Comparison of ENCODE assay signal across 20 cellular contexts in the genomic region with DNA sequence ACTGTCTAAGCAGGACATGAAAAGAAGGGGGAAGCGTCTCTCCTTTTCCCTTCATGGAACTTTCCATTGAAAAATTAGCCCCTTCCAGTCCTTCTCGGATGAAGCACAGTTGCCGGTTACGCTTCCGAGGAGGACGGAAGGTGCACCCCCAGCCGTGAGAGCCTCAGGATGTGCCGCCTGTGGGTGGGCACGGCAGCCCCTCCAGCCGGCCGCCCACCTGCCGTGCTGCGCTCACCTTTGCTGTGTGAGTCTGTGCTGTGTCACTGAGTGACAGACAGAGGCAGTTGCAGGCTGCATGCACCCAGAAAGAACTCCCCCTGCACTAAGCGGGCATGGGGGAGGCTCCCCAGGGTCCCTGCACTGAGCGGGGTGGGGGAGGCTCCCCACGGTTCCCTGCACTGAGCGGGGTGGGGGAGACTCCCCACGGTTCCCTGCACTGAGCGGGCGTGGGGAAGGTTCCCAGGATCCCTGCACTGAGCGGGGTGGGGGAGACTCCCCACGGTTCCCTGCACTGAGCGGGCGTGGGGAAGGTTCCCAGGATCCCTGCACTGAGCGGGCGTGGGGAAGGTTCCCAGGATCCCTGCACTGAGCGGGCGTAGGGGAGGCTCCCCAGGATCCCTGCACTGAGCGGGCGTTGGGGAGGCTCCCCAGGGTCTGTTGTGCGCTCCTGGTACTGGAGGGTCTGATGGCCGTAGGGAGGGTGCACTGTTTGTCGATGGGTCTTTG.
DNase-seq lines count a peak whose midpoint lies in the region; ATAC-seq and TF ChIP-seq lines count a peak whose summit lies in the region.
"Had no signal": no experiment of that assay in that cellular context is flagged by ENCODE, and none has a peak within 500 bp of the region (broad histone marks: within the 10 kb centered on the region; RNA-seq: fewer than 3 reads in every experiment).

No MANE protein-coding gene starts in this region.

- H3K9me3 ChIP-seq in CD8-positive, alpha-beta memory T cell (ENCODE audit: low read length): no peaks in the 10 kb centered on the region
- H3K9me3 ChIP-seq in neural progenitor cell (ENCODE audit: low read depth): no peaks in the 10 kb centered on the region
- H3K9me3 ChIP-seq: ascending aorta, BE2C, heart right ventricle, MG63, transverse colon had no signal

- POLR2A ChIA-PET in activated CD8-positive, alpha-beta T cell treated with anti-CD3 and anti-CD28 coated beads for 36 hours (lab: Charles Lee): no interaction called here
- POLR2A ChIA-PET in activated CD8-positive, alpha-beta T cell treated with anti-CD3 and anti-CD28 coated beads, Interleukin-2, amount 10 ng/mL, durations not matched to agents 7 days and 5 days (lab: Charles Lee): no interaction called here
- POLR2A ChIA-PET in CD8-positive, alpha-beta memory T cell (lab: Charles Lee): no interaction called here
- POLR2A ChIA-PET in activated CD4-positive, alpha-beta memory T cell treated with anti-CD3 and anti-CD28 coated beads for 36 hours (lab: Charles Lee): no interaction called here

- intact Hi-C loops in activated CD8-positive, alpha-beta T cell treated with anti-CD3 and anti-CD28 coated beads for 36 hours (cut with micrococcal nuclease): no loop called here
- intact Hi-C loops in activated CD4-positive, alpha-beta memory T cell treated with anti-CD3 and anti-CD28 coated beads for 36 hours (cut with micrococcal nuclease): no loop called here
- intact Hi-C loops in natural killer cell (cut with micrococcal nuclease): no loop called here

- no peaks in the 10 kb centered on the region for H3K9me3 Mint-ChIP-seq in activated CD8-positive, alpha-beta T cell treated with anti-CD3 and anti-CD28 coated beads for 36 hours
- no peaks in the 10 kb centered on the region for H3K9me3 Mint-ChIP-seq in activated CD8-positive, alpha-beta T cell treated with anti-CD3 and anti-CD28 coated beads, Interleukin-2, amount 10 ng/mL, durations not matched to agents 7 days and 5 days (ENCODE audit: insufficient read depth)
- H3K9me3 Mint-ChIP-seq in CD8-positive, alpha-beta memory T cell: no peaks in the 10 kb centered on the region
- no peaks in the 10 kb centered on the region for H3K9me3 Mint-ChIP-seq in activated CD4-positive, alpha-beta memory T cell treated with anti-CD3 and anti-CD28 coated beads for 36 hours
- no peaks in the 10 kb centered on the region for H3K9me3 Mint-ChIP-seq in neural progenitor cell
- no peaks in the 10 kb centered on the region for H3K9me3 Mint-ChIP-seq in natural killer cell
- H3K9me3 Mint-ChIP-seq: stimulated activated naive B cell treated with anti-CD40 and anti-IgM and Interleukin-4, amounts not matched to agents 10 μg/mL and 1 μg/mL and 100 μg/mL, for 72 hours had no signal

- H3K4me1 Mint-ChIP-seq in activated CD8-positive, alpha-beta T cell treated with anti-CD3 and anti-CD28 coated beads for 36 hours (ENCODE audit: low read depth): peaks cover 7% of the 10 kb centered on the region
- peaks cover 6% of the 10 kb centered on the region for H3K4me1 Mint-ChIP-seq in activated CD8-positive, alpha-beta T cell treated with anti-CD3 and anti-CD28 coated beads, Interleukin-2, amount 10 ng/mL, durations not matched to agents 7 days and 5 days (ENCODE audit: low read depth)
- H3K4me1 Mint-ChIP-seq in CD8-positive, alpha-beta memory T cell: peaks cover 11 to 30% (median 19%) of the 10 kb centered on the region in 3 donors
- peaks cover 22% of the 10 kb centered on the region for H3K4me1 Mint-ChIP-seq in activated CD4-positive, alpha-beta memory T cell treated with anti-CD3 and anti-CD28 coated beads for 36 hours (ENCODE audit: low read depth)
- H3K4me1 Mint-ChIP-seq in neural progenitor cell: peaks cover 15% of the 10 kb centered on the region
- H3K4me1 Mint-ChIP-seq in natural killer cell: peaks cover 0 to 5% of the 10 kb centered on the region in 2 donors

- H3K4me2 ChIP-seq in neural progenitor cell: no peak overlapping the region

- ATAC-seq in activated CD8-positive, alpha-beta T cell treated with anti-CD3 and anti-CD28 coated beads for 36 hours: no peak
- no peak for ATAC-seq in activated CD8-positive, alpha-beta T cell treated with anti-CD3 and anti-CD28 coated beads, Interleukin-2, amount 10 ng/mL, durations not matched to agents 7 days and 5 days
- ATAC-seq in natural killer cell (no peak), GM18907 (IDR thresholded peaks at IDR 0.05; ENCODE audit: unreplicated experiment) (no peak)
- ATAC-seq: heart right ventricle; stimulated activated naive B cell treated with anti-CD40 and anti-IgM and Interleukin-4, amounts not matched to agents 10 μg/mL and 1 μg/mL and 100 μg/mL, for 72 hours had no signal

- peaks cover 18% of the 10 kb centered on the region for H3K36me3 Mint-ChIP-seq in activated CD8-positive, alpha-beta T cell treated with anti-CD3 and anti-CD28 coated beads for 36 hours (ENCODE audit: low read depth)
- H3K36me3 Mint-ChIP-seq in activated CD8-positive, alpha-beta T cell treated with anti-CD3 and anti-CD28 coated beads, Interleukin-2, amount 10 ng/mL, durations not matched to agents 7 days and 5 days (ENCODE audit: low read depth): peaks cover 6% of the 10 kb centered on the region
- H3K36me3 Mint-ChIP-seq in CD8-positive, alpha-beta memory T cell: peaks cover 0 to 57% (median 10%) of the 10 kb centered on the region in 3 donors
- H3K36me3 Mint-ChIP-seq in activated CD4-positive, alpha-beta memory T cell treated with anti-CD3 and anti-CD28 coated beads for 36 hours: peaks cover 23% of the 10 kb centered on the region
- peaks cover 33% of the 10 kb centered on the region for H3K36me3 Mint-ChIP-seq in neural progenitor cell
- peaks cover 4% of the 10 kb centered on the region for H3K36me3 Mint-ChIP-seq in natural killer cell

- peaks cover 12% of the 10 kb centered on the region for H3F3A ChIP-seq in neural progenitor cell (ENCODE audit: low read depth)

- peak overlapping the region; percentile 89 for H3K27ac Mint-ChIP-seq in activated CD8-positive, alpha-beta T cell treated with anti-CD3 and anti-CD28 coated beads for 36 hours
- H3K27ac Mint-ChIP-seq in activated CD8-positive, alpha-beta T cell treated with anti-CD3 and anti-CD28 coated beads, Interleukin-2, amount 10 ng/mL, durations not matched to agents 7 days and 5 days: no peak overlapping the region
- H3K27ac Mint-ChIP-seq in CD8-positive, alpha-beta memory T cell: peak overlapping the region in 7 of 8 donors; percentile 26 to 94 (median 90)
- H3K27ac Mint-ChIP-seq in activated CD4-positive, alpha-beta memory T cell treated with anti-CD3 and anti-CD28 coated beads for 36 hours: peak overlapping the region; percentile 85
- H3K27ac Mint-ChIP-seq in neural progenitor cell: peak overlapping the region; percentile 63
- H3K27ac Mint-ChIP-seq in natural killer cell: no peak overlapping the region
- H3K27ac Mint-ChIP-seq: stimulated activated naive B cell treated with anti-CD40 and anti-IgM and Interleukin-4, amounts not matched to agents 10 μg/mL and 1 μg/mL and 100 μg/mL, for 72 hours had no signal

- H2AFZ ChIP-seq in neural progenitor cell (replicated peaks): no peak overlapping the region

- TF ChIP-seq CTCF in activated CD8-positive, alpha-beta T cell treated with anti-CD3 and anti-CD28 coated beads for 36 hours (IDR thresholded peaks at IDR 0.05): no peak
- no peak for TF ChIP-seq CTCF in neural progenitor cell (IDR thresholded peaks at IDR 0.05)
- no peak for TF ChIP-seq CTCF in natural killer cell (IDR thresholded peaks at IDR 0.05)

- H3K4me1 ChIP-seq in CD8-positive, alpha-beta memory T cell (ENCODE audit: insufficient read depth, low read length): peaks cover 10% of the 10 kb centered on the region
- H3K4me1 ChIP-seq in neural progenitor cell: peaks cover 11% of the 10 kb centered on the region
- H3K4me1 ChIP-seq: ascending aorta, transverse colon had no signal

- H3K9ac ChIP-seq in neural progenitor cell: no peak overlapping the region

- H3K4me3 Mint-ChIP-seq in activated CD8-positive, alpha-beta T cell treated with anti-CD3 and anti-CD28 coated beads for 36 hours: no peak overlapping the region
- no peak overlapping the region for H3K4me3 Mint-ChIP-seq in activated CD8-positive, alpha-beta T cell treated with anti-CD3 and anti-CD28 coated beads, Interleukin-2, amount 10 ng/mL, durations not matched to agents 7 days and 5 days
- peak overlapping the region in 2 of 7 donors; percentile 73 to 74 for H3K4me3 Mint-ChIP-seq in CD8-positive, alpha-beta memory T cell
- H3K4me3 Mint-ChIP-seq in activated CD4-positive, alpha-beta memory T cell treated with anti-CD3 and anti-CD28 coated beads for 36 hours: peak overlapping the region; percentile 44
- H3K4me3 Mint-ChIP-seq in neural progenitor cell (no peak overlapping the region), natural killer cell (no peak overlapping the region)
- H3K4me3 Mint-ChIP-seq: stimulated activated naive B cell treated with anti-CD40 and anti-IgM and Interleukin-4, amounts not matched to agents 10 μg/mL and 1 μg/mL and 100 μg/mL, for 72 hours had no signal

- no peaks in the 10 kb centered on the region for H3K27me3 ChIP-seq in CD8-positive, alpha-beta memory T cell (ENCODE audit: insufficient read depth, low read length, poor library complexity, severe bottlenecking)
- H3K27me3 ChIP-seq in neural progenitor cell: no peaks in the 10 kb centered on the region
- H3K27me3 ChIP-seq: ascending aorta, BE2C, heart right ventricle, MG63, transverse colon had no signal

- no peaks in the 10 kb centered on the region for H3K36me3 ChIP-seq in CD8-positive, alpha-beta memory T cell (ENCODE audit: insufficient read depth, low read length)
- H3K36me3 ChIP-seq in neural progenitor cell: no peaks in the 10 kb centered on the region
- H3K36me3 ChIP-seq: MG63 had no signal

- H3K4me3 ChIP-seq in CD8-positive, alpha-beta memory T cell (ENCODE audit: low read length): no peak overlapping the region
- no peak overlapping the region for H3K4me3 ChIP-seq in neural progenitor cell
- H3K4me3 ChIP-seq: ascending aorta, heart right ventricle, MG63, transverse colon had no signal

- no peaks in the 10 kb centered on the region for H3K79me2 ChIP-seq in neural progenitor cell (ENCODE audit: low read depth)

- CTCF ChIA-PET in activated CD8-positive, alpha-beta T cell treated with anti-CD3 and anti-CD28 coated beads for 36 hours (lab: Charles Lee): no interaction called here
- CTCF ChIA-PET in activated CD8-positive, alpha-beta T cell treated with anti-CD3 and anti-CD28 coated beads, Interleukin-2, amount 10 ng/mL, durations not matched to agents 7 days and 5 days (lab: Charles Lee): no interaction called here
- CTCF ChIA-PET in CD8-positive, alpha-beta memory T cell (lab: Charles Lee): no interaction called here
- CTCF ChIA-PET in activated CD4-positive, alpha-beta memory T cell treated with anti-CD3 and anti-CD28 coated beads for 36 hours (lab: Charles Lee): no interaction called here

- no peaks in the 10 kb centered on the region for H4K20me1 ChIP-seq in neural progenitor cell (ENCODE audit: low read depth)

- H3K27ac ChIP-seq in CD8-positive, alpha-beta memory T cell (ENCODE audit: low read depth, low read length): no peak overlapping the region
- H3K27ac ChIP-seq in neural progenitor cell: no peak overlapping the region
- H3K27ac ChIP-seq: ascending aorta, heart right ventricle, transverse colon, VCaP had no signal

- no peak for DNase-seq in activated CD8-positive, alpha-beta T cell treated with anti-CD3 and anti-CD28 coated beads for 36 hours
- no peak for DNase-seq in activated CD8-positive, alpha-beta T cell treated with anti-CD3 and anti-CD28 coated beads, Interleukin-2, amount 10 ng/mL, durations not matched to agents 7 days and 5 days
- no peak for DNase-seq in CD8-positive, alpha-beta memory T cell
- no peak for DNase-seq in activated CD4-positive, alpha-beta memory T cell treated with anti-CD3 and anti-CD28 coated beads for 36 hours
- DNase-seq in neural progenitor cell (ENCODE audit: low spot score) (no peak), natural killer cell (no peak), ureter (ENCODE audit: low spot score) (no peak)
- DNase-seq: 8988T; activated gamma-delta T cell; BE2C; HCEC 1CT; heart right ventricle; MG63; NCI-H146; NCI-H748 treated with DMSO at 0.1 percent for 48 hours; stimulated activated naive B cell treated with anti-CD40 and anti-IgM and Interleukin-4, amounts not matched to agents 10 μg/mL and 1 μg/mL and 100 μg/mL, for 72 hours had no signal

- H3K27me3 Mint-ChIP-seq in activated CD8-positive, alpha-beta T cell treated with anti-CD3 and anti-CD28 coated beads for 36 hours: no peaks in the 10 kb centered on the region
- H3K27me3 Mint-ChIP-seq in activated CD8-positive, alpha-beta T cell treated with anti-CD3 and anti-CD28 coated beads, Interleukin-2, amount 10 ng/mL, durations not matched to agents 7 days and 5 days (ENCODE audit: low read depth): no peaks in the 10 kb centered on the region
- H3K27me3 Mint-ChIP-seq in CD8-positive, alpha-beta memory T cell: no peaks in the 10 kb centered on the region
- H3K27me3 Mint-ChIP-seq in activated CD4-positive, alpha-beta memory T cell treated with anti-CD3 and anti-CD28 coated beads for 36 hours: no peaks in the 10 kb centered on the region
- H3K27me3 Mint-ChIP-seq in neural progenitor cell (ENCODE audit: insufficient read depth, low read depth): peaks cover 8% of the 10 kb centered on the region
- H3K27me3 Mint-ChIP-seq in natural killer cell (ENCODE audit: low read depth in 2 of 2): no peaks in the 10 kb centered on the region
- H3K27me3 Mint-ChIP-seq: stimulated activated naive B cell treated with anti-CD40 and anti-IgM and Interleukin-4, amounts not matched to agents 10 μg/mL and 1 μg/mL and 100 μg/mL, for 72 hours had no signal

Comparison
In these comparisons a context has a peak if more than half of its experiments do, and no peak if none do; other contexts are left out.
1. H3K27ac Mint-ChIP-seq: peak in activated CD8-positive, alpha-beta T cell treated with anti-CD3 and anti-CD28 coated beads for 36 hours (single experiment), CD8-positive, alpha-beta memory T cell (7 of 8), activated CD4-positive, alpha-beta memory T cell treated with anti-CD3 and anti-CD28 coated beads for 36 hours (single experiment) and neural progenitor cell (single experiment); none in activated CD8-positive, alpha-beta T cell treated with anti-CD3 and anti-CD28 coated beads, Interleukin-2, amount 10 ng/mL, durations not matched to agents 7 days and 5 days (single experiment) and natural killer cell (0 of 2).